In genomic region chr17:17252149-17252810, GRCh38 we compare ENCODE assay signal across 32 cellular contexts. TPM values are rescaled to one million over a fixed set of nuclear protein-coding genes. Genes with fewer than 3 reads are reported as not detected.
DNase-seq lines count a peak whose midpoint lies in the region; ATAC-seq and TF ChIP-seq lines count a peak whose summit lies in the region.
"Had no signal": no experiment of that assay in that cellular context is flagged by ENCODE, and none has a peak within 500 bp of the region (broad histone marks: within the 10 kb centered on the region; RNA-seq: fewer than 3 reads in every experiment).

No MANE protein-coding gene starts in this region.

- no peaks in the 10 kb centered on the region for H3K79me1 ChIP-seq in mesendoderm (ENCODE audit: low read length)

- peak overlapping the region; percentile 30 for H3K27ac Mint-ChIP-seq in activated T-helper 17 cell treated with anti-CD3 and anti-CD28 coated beads, Interleukin-2, amount 50 U/mL, for 72 hours
- H3K27ac Mint-ChIP-seq in activated T-helper 2 cell treated with anti-CD3 and anti-CD28 coated beads, Interferon-gamma antibody, Interleukin-2, Interleukin-4, amounts not matched to agents 10 μg/mL and 5 μg/mL and 100 μg/mL, durations not matched to agents 14 hours and 24 hours and 36 hours: no peak overlapping the region
- H3K27ac Mint-ChIP-seq: activated B cell treated with CpG ODN at 0.5 μM for 24 hours; dendritic cell treated with granulocyte-macrophage colony-stimulating factor and Interleukin-4, amounts not matched to agents 40 ng/mL and 50 ng/mL, for 4 days; endodermal cell had no signal

- no peaks in the 10 kb centered on the region for H3K27me3 Mint-ChIP-seq in activated T-helper 17 cell treated with anti-CD3 and anti-CD28 coated beads, Interleukin-2, amount 50 U/mL, for 72 hours
- no peaks in the 10 kb centered on the region for H3K27me3 Mint-ChIP-seq in activated T-helper 2 cell treated with anti-CD3 and anti-CD28 coated beads, Interferon-gamma antibody, Interleukin-2, Interleukin-4, amounts not matched to agents 10 μg/mL and 5 μg/mL and 100 μg/mL, durations not matched to agents 14 hours and 24 hours and 36 hours (ENCODE audit: low read depth)
- H3K27me3 Mint-ChIP-seq: activated B cell treated with CpG ODN at 0.5 μM for 24 hours; CD4-positive, alpha-beta T cell; dendritic cell treated with granulocyte-macrophage colony-stimulating factor and Interleukin-4, amounts not matched to agents 40 ng/mL and 50 ng/mL, for 4 days; naive thymus-derived CD4-positive, alpha-beta T cell had no signal

- no peak overlapping the region for H4K5ac ChIP-seq in mesendoderm (ENCODE audit: low read length)

- H3K9me3 ChIP-seq in right cardiac atrium (ENCODE audit: control insufficient read depth, low read length): no peaks in the 10 kb centered on the region
- no peaks in the 10 kb centered on the region for H3K9me3 ChIP-seq in right lobe of liver
- H3K9me3 ChIP-seq: esophagus muscularis mucosa, heart left ventricle, neutrophil, upper lobe of left lung had no signal

- no peak overlapping the region for H3K4me3 Mint-ChIP-seq in activated T-helper 17 cell treated with anti-CD3 and anti-CD28 coated beads, Interleukin-2, amount 50 U/mL, for 72 hours
- H3K4me3 Mint-ChIP-seq in activated T-helper 2 cell treated with anti-CD3 and anti-CD28 coated beads, Interferon-gamma antibody, Interleukin-2, Interleukin-4, amounts not matched to agents 10 μg/mL and 5 μg/mL and 100 μg/mL, durations not matched to agents 14 hours and 24 hours and 36 hours (ENCODE audit: low read depth): no peak overlapping the region
- H3K4me3 Mint-ChIP-seq: activated B cell treated with CpG ODN at 0.5 μM for 24 hours; CD4-positive, alpha-beta T cell; dendritic cell treated with granulocyte-macrophage colony-stimulating factor and Interleukin-4, amounts not matched to agents 40 ng/mL and 50 ng/mL, for 4 days; endodermal cell had no signal

- H3K4ac ChIP-seq in mesendoderm (ENCODE audit: low read depth, low read length): no peak overlapping the region

- H3K27me3 ChIP-seq in right cardiac atrium (ENCODE audit: control insufficient read depth, insufficient read depth) (no peaks in the 10 kb centered on the region), right lobe of liver (no peaks in the 10 kb centered on the region), mesendoderm (ENCODE audit: insufficient read depth, low read length, poor library complexity) (no peaks in the 10 kb centered on the region)
- H3K27me3 ChIP-seq: esophagus muscularis mucosa, heart left ventricle, neutrophil, upper lobe of left lung had no signal

- no peak overlapping the region for H3K9ac ChIP-seq in mesendoderm (ENCODE audit: low read length)

- H2BK5ac ChIP-seq in mesendoderm (ENCODE audit: low read length): no peak overlapping the region

- peak overlapping the region; percentile 72 for H3K27ac ChIP-seq in right cardiac atrium (ENCODE audit: low read length)
- H3K27ac ChIP-seq in right lobe of liver: no peak overlapping the region
- no peak overlapping the region for H3K27ac ChIP-seq in mesendoderm (ENCODE audit: low read depth, low read length)
- H3K27ac ChIP-seq: esophagus muscularis mucosa, heart left ventricle, neutrophil, PC-9, upper lobe of left lung had no signal

- DNase-seq in right cardiac atrium (no peak), Right ventricle myocardium inferior (ENCODE audit: missing footprints) (no peak), right lobe of liver (peak in 1 of 3 donors; percentile 41), NCI-H748 treated with DMSO at 0.1 percent for 48 hours (lab: John Stamatoyannopoulos, UW) (no peak), NCI-H2196 treated with DMSO at 0.1 percent for 48 hours (lab: John Stamatoyannopoulos, UW; ENCODE audit: unreplicated experiment) (no peak), mesendoderm (no peak)
- no peak for DNase-seq in activated T-helper 2 cell treated with anti-CD3 and anti-CD28 coated beads, Interferon-gamma antibody, Interleukin-2, Interleukin-4, amounts not matched to agents 10 μg/mL and 5 μg/mL and 100 μg/mL, durations not matched to agents 14 hours and 24 hours and 36 hours (ENCODE audit: low spot score)
- DNase-seq: activated B cell treated with CpG ODN at 0.5 μM for 24 hours; activated naive CD4-positive, alpha-beta T cell; activated T-cell treated with anti-CD3 and anti-CD28 coated beads, Interleukin-2, amount 50 U/mL, for 48 hours; AML-193; CD4-positive, alpha-beta T cell; endodermal cell; foreskin melanocyte; H7; heart left ventricle; MV-4-11; naive thymus-derived CD4-positive, alpha-beta T cell; NCI-H1436 treated with DMSO at 0.1 percent for 48 hours; NCI-H2081 treated with DMSO at 0.1 percent for 48 hours; NCI-H226; NCI-H526 treated with DMSO at 0.1 percent for 48 hours; PC-9; SHP77; stimulated activated CD4-positive, alpha-beta T cell treated with anti-CD3 and anti-CD28 coated beads, Interleukin-4, amount 100 ng/mL, for 1 hour; T-helper 9 cell; upper lobe of left lung had no signal

- intact Hi-C loops in right cardiac atrium (cut with DNase I) (no loop called here), Right ventricle myocardium inferior (cut with DNase I) (no loop called here), right lobe of liver (cut with DNase I) (no loop called here)
- intact Hi-C loops in activated T-helper 2 cell treated with anti-CD3 and anti-CD28 coated beads, Interferon-gamma antibody, Interleukin-2, Interleukin-4, amounts not matched to agents 10 μg/mL and 5 μg/mL and 100 μg/mL, durations not matched to agents 14 hours and 24 hours and 36 hours (cut with micrococcal nuclease): no loop called here

- H2BK120ac ChIP-seq in mesendoderm (ENCODE audit: low read depth, low read length): no peak overlapping the region

- H3K23ac ChIP-seq in mesendoderm (ENCODE audit: low read length): no peak overlapping the region

- peaks cover 3% of the 10 kb centered on the region for H3K4me1 ChIP-seq in right cardiac atrium (ENCODE audit: control insufficient read depth, insufficient read depth, low read length)
- H3K4me1 ChIP-seq in right lobe of liver: peaks cover 0 to 6% (median 0%) of the 10 kb centered on the region in 4 donors
- no peaks in the 10 kb centered on the region for H3K4me1 ChIP-seq in mesendoderm (ENCODE audit: control insufficient read depth, low read depth, low read length)
- H3K4me1 ChIP-seq: esophagus muscularis mucosa, heart left ventricle, upper lobe of left lung had no signal

- H3K4me1 Mint-ChIP-seq in activated T-helper 17 cell treated with anti-CD3 and anti-CD28 coated beads, Interleukin-2, amount 50 U/mL, for 72 hours: peaks cover 3% of the 10 kb centered on the region
- peaks cover 2% of the 10 kb centered on the region for H3K4me1 Mint-ChIP-seq in activated T-helper 2 cell treated with anti-CD3 and anti-CD28 coated beads, Interferon-gamma antibody, Interleukin-2, Interleukin-4, amounts not matched to agents 10 μg/mL and 5 μg/mL and 100 μg/mL, durations not matched to agents 14 hours and 24 hours and 36 hours (ENCODE audit: low read depth)
- H3K4me1 Mint-ChIP-seq: activated B cell treated with CpG ODN at 0.5 μM for 24 hours, endodermal cell had no signal

- ATAC-seq in right cardiac atrium (peak; percentile 48 to 71), Right ventricle myocardium inferior (no peak), right lobe of liver (peak; percentile 55 to 81 (median 62))
- no peak for ATAC-seq in activated T-helper 17 cell treated with anti-CD3 and anti-CD28 coated beads, Interleukin-2, amount 50 U/mL, for 72 hours (replicated peaks)
- ATAC-seq: naive thymus-derived CD4-positive, alpha-beta T cell; sciatic nerve had no signal

- no peak overlapping the region for H2BK15ac ChIP-seq in mesendoderm (replicated peaks; ENCODE audit: low read depth)

- TF ChIP-seq POLR2A in right lobe of liver (IDR thresholded peaks at IDR 0.05): no peak

- TF ChIP-seq CTCF in right lobe of liver (IDR thresholded peaks at IDR 0.05): no peak

- H3K56ac ChIP-seq in mesendoderm (ENCODE audit: low read length): no peak overlapping the region

- H3K36me3 ChIP-seq in right lobe of liver: peaks cover 0 to 46% (median 15%) of the 10 kb centered on the region in 4 donors
- peaks cover 8% of the 10 kb centered on the region for H3K36me3 ChIP-seq in mesendoderm (ENCODE audit: control insufficient read depth, insufficient read depth, low read length)

- no peak overlapping the region for H3K4me2 ChIP-seq in mesendoderm (ENCODE audit: low read length)
- H3K4me2 ChIP-seq: PC-9 had no signal

- H3K9me3 Mint-ChIP-seq in activated T-helper 17 cell treated with anti-CD3 and anti-CD28 coated beads, Interleukin-2, amount 50 U/mL, for 72 hours: no peaks in the 10 kb centered on the region
- no peaks in the 10 kb centered on the region for H3K9me3 Mint-ChIP-seq in activated T-helper 2 cell treated with anti-CD3 and anti-CD28 coated beads, Interferon-gamma antibody, Interleukin-2, Interleukin-4, amounts not matched to agents 10 μg/mL and 5 μg/mL and 100 μg/mL, durations not matched to agents 14 hours and 24 hours and 36 hours
- H3K9me3 Mint-ChIP-seq: activated B cell treated with CpG ODN at 0.5 μM for 24 hours; CD4-positive, alpha-beta T cell; dendritic cell treated with granulocyte-macrophage colony-stimulating factor and Interleukin-4, amounts not matched to agents 40 ng/mL and 50 ng/mL, for 4 days; endodermal cell had no signal

- H3K4me3 ChIP-seq in right cardiac atrium (ENCODE audit: low read length) (no peak overlapping the region), right lobe of liver (no peak overlapping the region), mesendoderm (ENCODE audit: low read length) (no peak overlapping the region)
- H3K4me3 ChIP-seq: esophagus muscularis mucosa, heart left ventricle, PC-9, upper lobe of left lung had no signal

- peaks cover 95% of the 10 kb centered on the region for H3K36me3 Mint-ChIP-seq in activated T-helper 17 cell treated with anti-CD3 and anti-CD28 coated beads, Interleukin-2, amount 50 U/mL, for 72 hours (ENCODE audit: low read depth)
- peaks cover 74% of the 10 kb centered on the region for H3K36me3 Mint-ChIP-seq in activated T-helper 2 cell treated with anti-CD3 and anti-CD28 coated beads, Interferon-gamma antibody, Interleukin-2, Interleukin-4, amounts not matched to agents 10 μg/mL and 5 μg/mL and 100 μg/mL, durations not matched to agents 14 hours and 24 hours and 36 hours (ENCODE audit: low read depth)

- no peak overlapping the region for H4K8ac ChIP-seq in mesendoderm (ENCODE audit: low read depth, low read length)

- H2AK5ac ChIP-seq in mesendoderm (ENCODE audit: low read length): no peak overlapping the region

- no peaks in the 10 kb centered on the region for H3K79me2 ChIP-seq in mesendoderm (ENCODE audit: control insufficient read depth, insufficient read depth, low read length)

- 57% methylated on average over 14 of the region's 14 CpGs for WGBS in right cardiac atrium
- 58% methylated on average over 10 of the region's 14 CpGs for WGBS in right lobe of liver (ENCODE audit: insufficient coverage, low coverage, low lambda C conversion rate, missing lambda C conversion rate)
- no CpG with 5 or more reads among the region's 14 CpGs for WGBS in mesendoderm (ENCODE audit: extremely low coverage, insufficient coverage, low lambda C conversion rate)

- no peak overlapping the region for H3K18ac ChIP-seq in mesendoderm (ENCODE audit: low read length)

RNA-seq across cellular contexts. Expression of gene FLCN, which starts 15.3 kb away (rescaled TPM):
- total RNA-seq in right cardiac atrium: 10 to 100 TPM; 22.9 to 55.7 (median 30.7) TPM
- 30.7 TPM for polyA plus RNA-seq in right cardiac atrium
- 56.4 TPM for total RNA-seq in Right ventricle myocardium inferior
- 10 to 100 TPM; 30.9 to 50.6 TPM for total RNA-seq in activated T-helper 17 cell treated with anti-CD3 and anti-CD28 coated beads, Interleukin-2, amount 50 U/mL, for 72 hours
- 10 to 100 TPM; 25.4 to 44.3 (median 35.9) TPM for total RNA-seq in right lobe of liver
- 7.8 TPM for polyA plus RNA-seq in mesendoderm (2013, experiment 1 of 2)
- polyA plus RNA-seq in mesendoderm (2013, experiment 2 of 2): 7.5 TPM
- total RNA-seq in activated T-helper 2 cell treated with anti-CD3 and anti-CD28 coated beads, Interferon-gamma antibody, Interleukin-2, Interleukin-4, amounts not matched to agents 10 μg/mL and 5 μg/mL and 100 μg/mL, durations not matched to agents 14 hours and 24 hours and 36 hours: 27.7 and 30.4 TPM in 2 replicates

RNA-seq across cellular contexts. Expression of gene COPS3, which starts 28.8 kb away (rescaled TPM):
- total RNA-seq in right cardiac atrium: 10 to 100 TPM; 52.2 to 65.7 (median 57.2) TPM
- 52.0 TPM for polyA plus RNA-seq in right cardiac atrium
- total RNA-seq in Right ventricle myocardium inferior: 83.8 TPM
- total RNA-seq in activated T-helper 17 cell treated with anti-CD3 and anti-CD28 coated beads, Interleukin-2, amount 50 U/mL, for 72 hours: 100 to 1,000 TPM in 1 of 2 donors, 10 to 100 TPM in 1; 63.0 to 116 TPM
- 10 to 100 TPM; 19.7 to 33.0 (median 25.8) TPM for total RNA-seq in right lobe of liver
- 205 TPM for polyA plus RNA-seq in mesendoderm (2013, experiment 1 of 2)
- 208 TPM for polyA plus RNA-seq in mesendoderm (2013, experiment 2 of 2)
- total RNA-seq in activated T-helper 2 cell treated with anti-CD3 and anti-CD28 coated beads, Interferon-gamma antibody, Interleukin-2, Interleukin-4, amounts not matched to agents 10 μg/mL and 5 μg/mL and 100 μg/mL, durations not matched to agents 14 hours and 24 hours and 36 hours: 102 and 106 TPM in 2 replicates

RNA-seq across cellular contexts. Expression of gene PLD6, which starts 46.1 kb away (rescaled TPM):
- total RNA-seq in right cardiac atrium (1 to 10 TPM; 3.8 to 5.4 (median 4.0) TPM), Right ventricle myocardium inferior (12.9 TPM), right lobe of liver (1 to 10 TPM in 5 of 6 experiments, under 1 TPM in 1; 0.68 to 3.6 (median 2.8) TPM)
- polyA plus RNA-seq in right cardiac atrium: 2.9 TPM
- 10 to 100 TPM; 20.6 to 24.5 TPM for total RNA-seq in activated T-helper 17 cell treated with anti-CD3 and anti-CD28 coated beads, Interleukin-2, amount 50 U/mL, for 72 hours
- 0.01 TPM for polyA plus RNA-seq in mesendoderm (2013, experiment 1 of 2)
- 0.01 TPM for polyA plus RNA-seq in mesendoderm (2013, experiment 2 of 2)
- 8.5 and 9.1 TPM in 2 replicates for total RNA-seq in activated T-helper 2 cell treated with anti-CD3 and anti-CD28 coated beads, Interferon-gamma antibody, Interleukin-2, Interleukin-4, amounts not matched to agents 10 μg/mL and 5 μg/mL and 100 μg/mL, durations not matched to agents 14 hours and 24 hours and 36 hours

RNA-seq across cellular contexts. Expression of gene NT5M, which starts 50.9 kb away (rescaled TPM):
- 1 to 10 TPM; 3.4 to 6.1 (median 5.2) TPM for total RNA-seq in right cardiac atrium
- polyA plus RNA-seq in right cardiac atrium: 6.3 TPM
- 8.3 TPM for total RNA-seq in Right ventricle myocardium inferior
- total RNA-seq in activated T-helper 17 cell treated with anti-CD3 and anti-CD28 coated beads, Interleukin-2, amount 50 U/mL, for 72 hours: 1 to 10 TPM; 2.4 to 3.3 TPM
- 1 to 10 TPM in 2 of 6 experiments, under 1 TPM in 4; 0.51 to 3.0 (median 0.87) TPM for total RNA-seq in right lobe of liver
- 2.0 TPM for polyA plus RNA-seq in mesendoderm (2013, experiment 1 of 2)
- polyA plus RNA-seq in mesendoderm (2013, experiment 2 of 2): 2.2 TPM
- total RNA-seq in activated T-helper 2 cell treated with anti-CD3 and anti-CD28 coated beads, Interferon-gamma antibody, Interleukin-2, Interleukin-4, amounts not matched to agents 10 μg/mL and 5 μg/mL and 100 μg/mL, durations not matched to agents 14 hours and 24 hours and 36 hours: 8.1 and 9.5 TPM in 2 replicates

Comparison
In these comparisons a context has a peak if more than half of its experiments do, and no peak if none do; other contexts are left out.
1. ATAC-seq: peak in right cardiac atrium (2 of 2) and right lobe of liver (4 of 4); none in Right ventricle myocardium inferior (single experiment) and activated T-helper 17 cell treated with anti-CD3 and anti-CD28 coated beads, Interleukin-2, amount 50 U/mL, for 72 hours (single experiment).